In the genomic region with DNA sequence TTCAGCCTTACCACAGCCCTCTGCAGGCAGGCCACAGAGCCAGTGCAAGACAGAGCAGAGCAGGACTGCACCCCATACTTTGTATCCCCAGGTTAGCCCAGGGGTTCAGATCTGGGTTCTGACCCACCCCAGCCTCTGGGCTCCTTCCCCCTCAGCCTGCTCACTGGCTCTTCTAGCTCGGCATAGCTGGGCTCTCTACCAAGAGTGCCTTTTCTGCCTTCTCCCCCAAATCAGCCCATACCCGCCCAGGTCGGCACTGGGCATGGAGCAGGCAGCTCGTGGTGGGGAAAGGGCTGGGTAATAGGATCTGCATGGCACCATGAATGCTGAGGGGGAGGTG, we compare ENCODE assay signal across 1 cellular context.
TF ChIP-seq lines count a peak whose summit lies in the region.

No MANE protein-coding gene starts in this region.

TF ChIP-seq in GM23338, 12 proteins besides CTCF, POLR2A, EP300 and RAD21 (continued from another document):
- TF ChIP-seq STAT1 (IDR thresholded peaks at IDR 0.05; ENCODE audit: unreplicated experiment) (no peak), JUNB (IDR thresholded peaks at IDR 0.05; ENCODE audit: unreplicated experiment) (no peak), EZH2 (IDR thresholded peaks at IDR 0.05; ENCODE audit: low read depth, unreplicated experiment) (no peak), EZH2phosphoT487 (IDR thresholded peaks at IDR 0.05; ENCODE audit: unreplicated experiment) (no peak), NANOG (IDR thresholded peaks at IDR 0.05; ENCODE audit: borderline replicate concordance) (no peak)
- TF ChIP-seq, protein P1, sequence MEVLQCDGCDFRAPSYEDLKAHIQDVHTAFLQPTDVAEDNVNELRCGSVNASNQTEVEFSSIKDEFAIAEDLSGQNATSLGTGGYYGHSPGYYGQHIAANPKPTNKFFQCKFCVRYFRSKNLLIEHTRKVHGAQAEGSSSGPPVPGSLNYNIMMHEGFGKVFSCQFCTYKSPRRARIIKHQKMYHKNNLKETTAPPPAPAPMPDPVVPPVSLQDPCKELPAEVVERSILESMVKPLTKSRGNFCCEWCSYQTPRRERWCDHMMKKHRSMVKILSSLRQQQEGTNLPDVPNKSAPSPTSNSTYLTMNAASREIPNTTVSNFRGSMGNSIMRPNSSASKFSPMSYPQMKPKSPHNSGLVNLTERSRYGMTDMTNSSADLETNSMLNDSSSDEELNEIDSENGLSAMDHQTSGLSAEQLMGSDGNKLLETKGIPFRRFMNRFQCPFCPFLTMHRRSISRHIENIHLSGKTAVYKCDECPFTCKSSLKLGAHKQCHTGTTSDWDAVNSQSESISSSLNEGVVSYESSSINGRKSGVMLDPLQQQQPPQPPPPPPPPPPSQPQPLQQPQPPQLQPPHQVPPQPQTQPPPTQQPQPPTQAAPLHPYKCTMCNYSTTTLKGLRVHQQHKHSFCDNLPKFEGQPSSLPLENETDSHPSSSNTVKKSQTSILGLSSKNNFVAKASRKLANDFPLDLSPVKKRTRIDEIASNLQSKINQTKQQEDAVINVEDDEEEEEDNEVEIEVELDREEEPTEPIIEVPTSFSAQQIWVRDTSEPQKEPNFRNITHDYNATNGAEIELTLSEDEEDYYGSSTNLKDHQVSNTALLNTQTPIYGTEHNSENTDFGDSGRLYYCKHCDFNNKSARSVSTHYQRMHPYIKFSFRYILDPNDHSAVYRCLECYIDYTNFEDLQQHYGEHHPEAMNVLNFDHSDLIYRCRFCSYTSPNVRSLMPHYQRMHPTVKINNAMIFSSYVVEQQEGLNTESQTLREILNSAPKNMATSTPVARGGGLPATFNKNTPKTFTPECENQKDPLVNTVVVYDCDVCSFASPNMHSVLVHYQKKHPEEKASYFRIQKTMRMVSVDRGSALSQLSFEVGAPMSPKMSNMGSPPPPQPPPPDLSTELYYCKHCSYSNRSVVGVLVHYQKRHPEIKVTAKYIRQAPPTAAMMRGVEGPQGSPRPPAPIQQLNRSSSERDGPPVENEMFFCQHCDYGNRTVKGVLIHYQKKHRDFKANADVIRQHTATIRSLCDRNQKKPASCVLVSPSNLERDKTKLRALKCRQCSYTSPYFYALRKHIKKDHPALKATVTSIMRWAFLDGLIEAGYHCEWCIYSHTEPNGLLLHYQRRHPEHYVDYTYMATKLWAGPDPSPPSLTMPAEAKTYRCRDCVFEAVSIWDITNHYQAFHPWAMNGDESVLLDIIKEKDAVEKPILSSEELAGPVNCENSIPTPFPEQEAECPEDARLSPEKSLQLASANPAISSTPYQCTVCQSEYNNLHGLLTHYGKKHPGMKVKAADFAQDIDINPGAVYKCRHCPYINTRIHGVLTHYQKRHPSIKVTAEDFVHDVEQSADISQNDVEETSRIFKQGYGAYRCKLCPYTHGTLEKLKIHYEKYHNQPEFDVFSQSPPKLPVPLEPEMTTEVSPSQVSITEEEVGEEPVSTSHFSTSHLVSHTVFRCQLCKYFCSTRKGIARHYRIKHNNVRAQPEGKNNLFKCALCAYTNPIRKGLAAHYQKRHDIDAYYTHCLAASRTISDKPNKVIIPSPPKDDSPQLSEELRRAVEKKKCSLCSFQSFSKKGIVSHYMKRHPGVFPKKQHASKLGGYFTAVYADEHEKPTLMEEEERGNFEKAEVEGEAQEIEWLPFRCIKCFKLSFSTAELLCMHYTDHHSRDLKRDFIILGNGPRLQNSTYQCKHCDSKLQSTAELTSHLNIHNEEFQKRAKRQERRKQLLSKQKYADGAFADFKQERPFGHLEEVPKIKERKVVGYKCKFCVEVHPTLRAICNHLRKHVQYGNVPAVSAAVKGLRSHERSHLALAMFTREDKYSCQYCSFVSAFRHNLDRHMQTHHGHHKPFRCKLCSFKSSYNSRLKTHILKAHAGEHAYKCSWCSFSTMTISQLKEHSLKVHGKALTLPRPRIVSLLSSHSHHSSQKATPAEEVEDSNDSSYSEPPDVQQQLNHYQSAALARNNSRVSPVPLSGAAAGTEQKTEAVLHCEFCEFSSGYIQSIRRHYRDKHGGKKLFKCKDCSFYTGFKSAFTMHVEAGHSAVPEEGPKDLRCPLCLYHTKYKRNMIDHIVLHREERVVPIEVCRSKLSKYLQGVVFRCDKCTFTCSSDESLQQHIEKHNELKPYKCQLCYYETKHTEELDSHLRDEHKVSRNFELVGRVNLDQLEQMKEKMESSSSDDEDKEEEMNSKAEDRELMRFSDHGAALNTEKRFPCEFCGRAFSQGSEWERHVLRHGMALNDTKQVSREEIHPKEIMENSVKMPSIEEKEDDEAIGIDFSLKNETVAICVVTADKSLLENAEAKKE (CRISPR knock-in tag; IDR thresholded peaks at IDR 0.05): no peak
